ENCODE assay signal across 28 cellular contexts in genomic region chrX:115687595-115687994, GRCh38.
"Had no signal": no experiment of that assay in that cellular context is flagged by ENCODE, and none has a peak within 500 bp of the region (broad histone marks: within the 10 kb centered on the region; RNA-seq: fewer than 3 reads in every experiment).

No MANE protein-coding gene starts in this region.

- H3K4me3 ChIP-seq: SK-N-MC had no signal

- H3K4me1 Mint-ChIP-seq: activated CD4-positive, alpha-beta T cell treated with anti-CD3 and anti-CD28 coated beads, Interleukin-2, amount 10 ng/mL, durations not matched to agents 7 days and 5 days had no signal

- H3K27me3 Mint-ChIP-seq: activated CD4-positive, alpha-beta memory T cell treated with anti-CD3 and anti-CD28 coated beads for 36 hours; activated CD4-positive, alpha-beta T cell treated with anti-CD3 and anti-CD28 coated beads, Interleukin-2, amount 10 ng/mL, durations not matched to agents 7 days and 5 days; activated naive CD8-positive, alpha-beta T cell; brain had no signal

- H3K4me3 Mint-ChIP-seq: activated CD4-positive, alpha-beta memory T cell treated with anti-CD3 and anti-CD28 coated beads for 36 hours; activated CD4-positive, alpha-beta T cell treated with anti-CD3 and anti-CD28 coated beads, Interleukin-2, amount 10 ng/mL, durations not matched to agents 7 days and 5 days; activated naive CD4-positive, alpha-beta T cell treated with anti-CD3 and anti-CD28 coated beads for 36 hours; activated naive CD8-positive, alpha-beta T cell; activated T-cell treated with anti-CD3 and anti-CD28 coated beads, Interleukin-2, amount 50 U/mL, for 4 hours; brain; T-cell had no signal

- H3K27ac Mint-ChIP-seq: activated CD4-positive, alpha-beta memory T cell treated with anti-CD3 and anti-CD28 coated beads for 36 hours; activated CD4-positive, alpha-beta T cell treated with anti-CD3 and anti-CD28 coated beads, Interleukin-2, amount 10 ng/mL, durations not matched to agents 7 days and 5 days; activated naive CD4-positive, alpha-beta T cell treated with anti-CD3 and anti-CD28 coated beads for 36 hours; activated naive CD8-positive, alpha-beta T cell; T-cell had no signal

- ATAC-seq: activated T-cell treated with anti-CD3 and anti-CD28 coated beads, Interleukin-2, amount 50 U/mL, for 4 hours; Panc1; Right ventricle myocardium inferior; T-cell had no signal

- DNase-seq: activated CD4-positive, alpha-beta memory T cell treated with anti-CD3 and anti-CD28 coated beads for 36 hours; activated CD4-positive, alpha-beta T cell treated with anti-CD3 and anti-CD28 coated beads, Interleukin-2, amount 10 ng/mL, durations not matched to agents 7 days and 5 days; activated CD4-positive, CD25-positive, alpha-beta regulatory T cell; activated CD8-positive, alpha-beta memory T cell treated with anti-CD3 and anti-CD28 coated beads for 24 hours; activated gamma-delta T cell; activated naive CD4-positive, alpha-beta T cell treated with anti-CD3 and anti-CD28 coated beads for 36 hours; activated T-cell treated with anti-CD3 and anti-CD28 coated beads, Interleukin-2, amount 50 U/mL, for 4 hours; amygdala; NCI-H1048; NCI-H146; NCI-H187 treated with DMSO at 0.1 percent for 48 hours; NCI-H2081 treated with DMSO at 0.1 percent for 48 hours; NCI-H345; NCI-H510A; NCI-H526 treated with DMSO at 0.1 percent for 48 hours; NCI-H82; OCI-M1; RPMI8226; T-cell; T-helper 2 cell; T1000 had no signal

- H3K27ac ChIP-seq: SK-N-MC had no signal

- H3K36me3 Mint-ChIP-seq: activated CD4-positive, alpha-beta memory T cell treated with anti-CD3 and anti-CD28 coated beads for 36 hours; activated naive CD8-positive, alpha-beta T cell; brain; T-cell had no signal

- H3K9me3 Mint-ChIP-seq: activated CD4-positive, alpha-beta memory T cell treated with anti-CD3 and anti-CD28 coated beads for 36 hours; activated CD4-positive, alpha-beta T cell treated with anti-CD3 and anti-CD28 coated beads, Interleukin-2, amount 10 ng/mL, durations not matched to agents 7 days and 5 days; activated naive CD4-positive, alpha-beta T cell treated with anti-CD3 and anti-CD28 coated beads for 36 hours; activated T-cell treated with anti-CD3 and anti-CD28 coated beads, Interleukin-2, amount 50 U/mL, for 4 hours; T-cell had no signal

- FAIRE-seq: astrocyte, TTC549 had no signal
